Comparison of ENCODE assay signal across 27 cellular contexts in the genomic region with DNA sequence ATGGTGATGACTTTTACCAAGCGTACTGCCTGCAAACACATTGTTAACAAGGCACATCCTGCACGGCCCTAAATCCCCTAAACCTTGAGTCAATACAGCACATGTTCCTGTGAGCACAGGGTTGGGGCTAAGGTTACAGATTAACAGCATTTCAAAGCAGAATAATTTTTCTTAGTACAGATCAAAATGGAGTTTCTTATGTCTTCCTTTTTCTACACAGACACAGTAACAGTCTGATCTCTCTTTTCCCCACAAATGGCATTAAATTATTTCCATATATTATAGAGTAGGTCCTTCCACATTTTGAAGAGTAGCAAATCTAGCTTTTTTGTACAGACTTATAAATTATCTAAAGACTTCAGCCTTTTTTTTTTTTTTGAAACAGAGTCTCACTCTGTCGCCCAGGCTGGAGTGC. TPM values are rescaled to one million over a fixed set of nuclear protein-coding genes. Genes with fewer than 3 reads are reported as not detected.
DNase-seq lines count a peak whose midpoint lies in the region; ATAC-seq and TF ChIP-seq lines count a peak whose summit lies in the region.
"Had no signal": no experiment of that assay in that cellular context is flagged by ENCODE, and none has a peak within 500 bp of the region (broad histone marks: within the 10 kb centered on the region; RNA-seq: fewer than 3 reads in every experiment).

No MANE protein-coding gene starts in this region.

- peaks cover 8% of the 10 kb centered on the region for H3K4me1 Mint-ChIP-seq in endothelial cell (ENCODE audit: unreplicated experiment)
- peaks cover 19% of the 10 kb centered on the region for H3K4me1 Mint-ChIP-seq in activated CD4-positive, alpha-beta T cell treated with anti-CD3 and anti-CD28 coated beads for 36 hours

- H3K27ac ChIP-seq in Panc1 (ENCODE audit: low read length) (peak overlapping the region; percentile 73), sigmoid colon (peak overlapping the region; percentile 84 to 95 (median 90))

- H3K9me3 Mint-ChIP-seq in endothelial cell (ENCODE audit: unreplicated experiment): no peaks in the 10 kb centered on the region
- H3K9me3 Mint-ChIP-seq in activated CD4-positive, alpha-beta T cell treated with anti-CD3 and anti-CD28 coated beads for 36 hours (ENCODE audit: low read depth): no peaks in the 10 kb centered on the region
- H3K9me3 Mint-ChIP-seq: activated naive CD8-positive, alpha-beta T cell treated with anti-CD3 and anti-CD28 coated beads, Interleukin-2, amount 10 ng/mL, durations not matched to agents 7 days and 5 days; activated T-helper 1 cell treated with anti-CD3 and anti-CD28 coated beads, Interleukin-12 subunit alpha, Interleukin-12 subunit beta, Interleukin-2, Interleukin-4 antibody, amounts not matched to agents 30 ng/mL and 10 ng/mL and 1 ng/mL, durations not matched to agents 14 hours and 24 hours and 36 hours; neural crest cell had no signal

- H3K4me3 ChIP-seq in Panc1 (ENCODE audit: low read depth in 2 of 2, low read length in 2 of 2) (peak overlapping the region in 1 of 2 experiments; percentile 50; a peak in 2 of 4 replicates), sigmoid colon (no peak overlapping the region)
- H3K4me3 ChIP-seq: vagina had no signal

- 16 to 62% methylated on average over 3 of the region's 3 CpGs for WGBS in sigmoid colon, 2 donors

- intact Hi-C loops in Panc1 (cut with micrococcal nuclease; ENCODE audit: unreplicated experiment): no loop called here
- intact Hi-C loops in sigmoid colon (cut with DNase I): no loop called here
- intact Hi-C loops in activated CD4-positive, alpha-beta T cell treated with anti-CD3 and anti-CD28 coated beads for 36 hours (cut with DNase I, micrococcal nuclease): loop anchor here in 1 of 2 experiments (10.0 kb wide), 2 partner anchors 275 to 435 kb away; a partner anchor contains a TSS

- H3K4me1 ChIP-seq in Panc1 (ENCODE audit: control insufficient read depth, insufficient read depth, low read length): peaks cover 11% of the 10 kb centered on the region
- H3K4me1 ChIP-seq in sigmoid colon: peaks cover 1 to 22% (median 20%) of the 10 kb centered on the region in 4 donors

- H3K27me3 ChIP-seq in Panc1 (ENCODE audit: control insufficient read depth, insufficient read depth, low read length): no peaks in the 10 kb centered on the region
- H3K27me3 ChIP-seq in sigmoid colon: no peaks in the 10 kb centered on the region
- H3K27me3 ChIP-seq: heart right ventricle, vagina had no signal

- H3K27me3 Mint-ChIP-seq in endothelial cell (ENCODE audit: unreplicated experiment): no peaks in the 10 kb centered on the region
- no peaks in the 10 kb centered on the region for H3K27me3 Mint-ChIP-seq in activated CD4-positive, alpha-beta T cell treated with anti-CD3 and anti-CD28 coated beads for 36 hours

- TF ChIP-seq CTCF in Panc1 (IDR thresholded peaks at IDR 0.05) (no peak), endothelial cell (IDR thresholded peaks at IDR 0.05; ENCODE audit: unreplicated experiment) (no peak), sigmoid colon (IDR thresholded peaks at IDR 0.05) (no peak)

- no peak for ATAC-seq in Panc1
- no peak for ATAC-seq in activated CD4-positive, alpha-beta T cell treated with anti-CD3 and anti-CD28 coated beads for 36 hours
- ATAC-seq: HCT116, heart right ventricle had no signal

- H3K4me3 Mint-ChIP-seq in endothelial cell (ENCODE audit: unreplicated experiment): no peak overlapping the region
- no peak overlapping the region for H3K4me3 Mint-ChIP-seq in activated CD4-positive, alpha-beta T cell treated with anti-CD3 and anti-CD28 coated beads for 36 hours
- H3K4me3 Mint-ChIP-seq: activated naive CD8-positive, alpha-beta T cell treated with anti-CD3 and anti-CD28 coated beads, Interleukin-2, amount 10 ng/mL, durations not matched to agents 7 days and 5 days; activated T-helper 1 cell treated with anti-CD3 and anti-CD28 coated beads, Interleukin-12 subunit alpha, Interleukin-12 subunit beta, Interleukin-2, Interleukin-4 antibody, amounts not matched to agents 30 ng/mL and 10 ng/mL and 1 ng/mL, durations not matched to agents 14 hours and 24 hours and 36 hours; neural crest cell had no signal

- TF ChIP-seq EP300 in sigmoid colon (IDR thresholded peaks at IDR 0.05): no peak

- peak overlapping the region; percentile 18 for H3K27ac Mint-ChIP-seq in endothelial cell (ENCODE audit: unreplicated experiment)
- H3K27ac Mint-ChIP-seq in activated CD4-positive, alpha-beta T cell treated with anti-CD3 and anti-CD28 coated beads for 36 hours: no peak overlapping the region
- H3K27ac Mint-ChIP-seq: activated naive CD8-positive, alpha-beta T cell treated with anti-CD3 and anti-CD28 coated beads, Interleukin-2, amount 10 ng/mL, durations not matched to agents 7 days and 5 days; activated T-helper 1 cell treated with anti-CD3 and anti-CD28 coated beads, Interleukin-12 subunit alpha, Interleukin-12 subunit beta, Interleukin-2, Interleukin-4 antibody, amounts not matched to agents 30 ng/mL and 10 ng/mL and 1 ng/mL, durations not matched to agents 14 hours and 24 hours and 36 hours had no signal

- H3K36me3 ChIP-seq in Panc1 (ENCODE audit: control insufficient read depth, insufficient read depth, low read length) (no peaks in the 10 kb centered on the region; the same call in 1 of the 2 replicates), sigmoid colon (no peaks in the 10 kb centered on the region)
- H3K36me3 ChIP-seq: vagina had no signal

- TF ChIP-seq POLR2A in sigmoid colon (IDR thresholded peaks at IDR 0.05) (no peak), erythroblast (IDR thresholded peaks at IDR 0.05; ENCODE audit: low read length) (no peak)

- CTCF ChIA-PET in Panc1 (lab: Charles Lee): no interaction called here
- CTCF ChIA-PET in activated CD4-positive, alpha-beta T cell treated with anti-CD3 and anti-CD28 coated beads for 36 hours (lab: Charles Lee): interaction anchor here (1.5 to 1.7 kb wide), 2 partner anchors 17 to 240 kb away, joined by 3 to 7 read pairs; no protein-coding TSS in a partner anchor

- peak; percentile 92 for DNase-seq in DMS53 (lab: John Stamatoyannopoulos, UW)
- DNase-seq in Panc1 (ENCODE audit: low read depth, low spot score): no peak
- no peak for DNase-seq in endothelial cell (ENCODE audit: low spot score)
- DNase-seq in sigmoid colon: no peak
- DNase-seq in activated CD4-positive, alpha-beta T cell treated with anti-CD3 and anti-CD28 coated beads for 36 hours: no peak
- DNase-seq in nucleus accumbens (lab: John Stamatoyannopoulos, UW): no peak
- no peak for DNase-seq in T1000 (lab: John Stamatoyannopoulos, UW)
- DNase-seq in erythroblast (lab: John Stamatoyannopoulos, UW): no peak
- DNase-seq: activated CD4-positive, CD25-positive, alpha-beta regulatory T cell; activated CD8-positive, alpha-beta memory T cell treated with anti-CD3 and anti-CD28 coated beads for 24 hours; activated naive CD8-positive, alpha-beta T cell treated with anti-CD3 and anti-CD28 coated beads, Interleukin-2, amount 10 ng/mL, durations not matched to agents 7 days and 5 days; effector CD4-positive, alpha-beta T cell; GF-D8; heart right ventricle; NCI-H1105 treated with DMSO at 0.1 percent for 48 hours; NCI-H2107; NCI-H526; stimulated activated naive CD4-positive, alpha-beta T cell had no signal

- no TSS peak for BruUV-seq in Panc1 (replicated peaks; lab: Mats Ljungman, UMichigan)

- H3K9me3 ChIP-seq in Panc1 (ENCODE audit: control insufficient read depth, insufficient read depth, low read depth, low read length): no peaks in the 10 kb centered on the region
- H3K9me3 ChIP-seq in sigmoid colon: no peaks in the 10 kb centered on the region
- H3K9me3 ChIP-seq: heart right ventricle, vagina had no signal

- peaks cover 5% of the 10 kb centered on the region for H3K36me3 Mint-ChIP-seq in endothelial cell (ENCODE audit: low read depth, unreplicated experiment)
- H3K36me3 Mint-ChIP-seq in activated CD4-positive, alpha-beta T cell treated with anti-CD3 and anti-CD28 coated beads for 36 hours (ENCODE audit: low read depth): no peaks in the 10 kb centered on the region
- H3K36me3 Mint-ChIP-seq: activated naive CD8-positive, alpha-beta T cell treated with anti-CD3 and anti-CD28 coated beads, Interleukin-2, amount 10 ng/mL, durations not matched to agents 7 days and 5 days had no signal

- POLR2A ChIA-PET in Panc1 (lab: Charles Lee): no interaction called here
- POLR2A ChIA-PET in activated CD4-positive, alpha-beta T cell treated with anti-CD3 and anti-CD28 coated beads for 36 hours (lab: Charles Lee): no interaction called here

- in situ Hi-C loops in Panc1 (cut with HindIII; ENCODE audit: low pct_unique_long_range_greater_than_20kb, low sequenced_read_pairs): no loop called here

RNA-seq across cellular contexts. Expression of a gene that starts 1.6 kb away (rescaled TPM):
- total RNA-seq in Panc1 (2021; ENCODE audit: unreplicated experiment) (53.5 TPM), endothelial cell (ENCODE audit: unreplicated experiment) (73.0 TPM), sigmoid colon (10 to 100 TPM; 37.5 to 84.7 (median 63.2) TPM)
- 145 TPM for polyA plus RNA-seq in Panc1 (2012; ENCODE audit: insufficient read length)
- polyA plus RNA-seq in sigmoid colon: 100 to 1,000 TPM; 345 to 629 (median 415) TPM
- total RNA-seq in activated CD4-positive, alpha-beta T cell treated with anti-CD3 and anti-CD28 coated beads for 36 hours: 10 to 100 TPM; 30.9 to 47.1 TPM

RNA-seq across cellular contexts. Expression of a gene that starts 6.6 kb away (rescaled TPM):
- total RNA-seq in Panc1 (2021; ENCODE audit: unreplicated experiment) (0.62 TPM), endothelial cell (ENCODE audit: unreplicated experiment) (1.2 TPM), sigmoid colon (1 to 10 TPM in 2 of 4 donors, under 1 TPM in 1, not detected in 1; 0.71 to 1.5 (median 1.1) TPM)
- polyA plus RNA-seq in Panc1 (2012; ENCODE audit: insufficient read length): 4.8 TPM
- polyA plus RNA-seq in sigmoid colon: 1 to 10 TPM; 3.0 to 3.5 (median 3.0) TPM
- under 1 TPM; 0.47 to 0.55 TPM for total RNA-seq in activated CD4-positive, alpha-beta T cell treated with anti-CD3 and anti-CD28 coated beads for 36 hours
- total RNA-seq: vagina had no signal

RNA-seq across cellular contexts. Expression of a gene that starts 18.2 kb away (rescaled TPM):
- total RNA-seq in Panc1 (2021; ENCODE audit: unreplicated experiment) (106 TPM), endothelial cell (ENCODE audit: unreplicated experiment) (88.4 TPM), sigmoid colon (10 to 100 TPM; 36.0 to 55.9 (median 49.9) TPM)
- polyA plus RNA-seq in Panc1 (2012; ENCODE audit: insufficient read length): 144 TPM
- polyA plus RNA-seq in sigmoid colon: 100 to 1,000 TPM in 1 of 3 donors, 10 to 100 TPM in 2; 63.1 to 103 (median 68.7) TPM
- 10 to 100 TPM; 66.2 to 71.8 TPM for total RNA-seq in activated CD4-positive, alpha-beta T cell treated with anti-CD3 and anti-CD28 coated beads for 36 hours

RNA-seq across cellular contexts. Expression of a gene that starts 25.2 kb away (rescaled TPM):
- total RNA-seq in Panc1 (2021; ENCODE audit: unreplicated experiment) (0.05 TPM), endothelial cell (ENCODE audit: unreplicated experiment) (0.49 TPM), sigmoid colon (not detected)
- 1.0 TPM for polyA plus RNA-seq in Panc1 (2012; ENCODE audit: insufficient read length)
- polyA plus RNA-seq in sigmoid colon: 1 to 10 TPM in 2 of 3 donors, under 1 TPM in 1; 0.70 to 9.0 (median 6.6) TPM
- total RNA-seq in activated CD4-positive, alpha-beta T cell treated with anti-CD3 and anti-CD28 coated beads for 36 hours: not detected
- total RNA-seq: activated naive CD8-positive, alpha-beta T cell treated with anti-CD3 and anti-CD28 coated beads, Interleukin-2, amount 10 ng/mL, durations not matched to agents 7 days and 5 days; activated T-helper 1 cell treated with anti-CD3 and anti-CD28 coated beads, Interleukin-12 subunit alpha, Interleukin-12 subunit beta, Interleukin-2, Interleukin-4 antibody, amounts not matched to agents 30 ng/mL and 10 ng/mL and 1 ng/mL, durations not matched to agents 14 hours and 24 hours and 36 hours; bronchial epithelial cell; LHCN-M2; neural crest cell; OCI-LY7; T-helper 2 cell treated with Interferon-gamma antibody and Interleukin-4, amounts not matched to agents 100 ng/mL and 5 ng/mL, for 36 hours; vagina had no signal
- polyA plus RNA-seq: keratinocyte had no signal

RNA-seq across cellular contexts. Expression of a gene that starts 31.5 kb away (rescaled TPM):
- total RNA-seq in Panc1 (2021; ENCODE audit: unreplicated experiment) (not detected), endothelial cell (ENCODE audit: unreplicated experiment) (not detected), sigmoid colon (not detected)
- polyA plus RNA-seq in Panc1 (2012; ENCODE audit: insufficient read length): not detected
- polyA plus RNA-seq in sigmoid colon: under 1 TPM in 1 of 3 donors, not detected in 2; 0.04 TPM
- not detected for total RNA-seq in activated CD4-positive, alpha-beta T cell treated with anti-CD3 and anti-CD28 coated beads for 36 hours
- total RNA-seq: activated naive CD8-positive, alpha-beta T cell treated with anti-CD3 and anti-CD28 coated beads, Interleukin-2, amount 10 ng/mL, durations not matched to agents 7 days and 5 days; activated T-helper 1 cell treated with anti-CD3 and anti-CD28 coated beads, Interleukin-12 subunit alpha, Interleukin-12 subunit beta, Interleukin-2, Interleukin-4 antibody, amounts not matched to agents 30 ng/mL and 10 ng/mL and 1 ng/mL, durations not matched to agents 14 hours and 24 hours and 36 hours; bronchial epithelial cell; heart right ventricle; LHCN-M2; neural crest cell; OCI-LY7; T-helper 2 cell treated with Interferon-gamma antibody and Interleukin-4, amounts not matched to agents 100 ng/mL and 5 ng/mL, for 36 hours; vagina had no signal
- polyA plus RNA-seq: heart right ventricle, keratinocyte had no signal
